ENCODE assay signal across 9 cellular contexts in genomic region chr3:127786358-127787070, GRCh38. TPM values are rescaled to one million over a fixed set of nuclear protein-coding genes. Genes with fewer than 3 reads are reported as not detected.
DNase-seq lines count a peak whose midpoint lies in the region; ATAC-seq and TF ChIP-seq lines count a peak whose summit lies in the region.
"Had no signal": no experiment of that assay in that cellular context is flagged by ENCODE, and none has a peak within 500 bp of the region (broad histone marks: within the 10 kb centered on the region; RNA-seq: fewer than 3 reads in every experiment).

No MANE protein-coding gene starts in this region.

- H3K27ac Mint-ChIP-seq in activated naive CD8-positive, alpha-beta T cell treated with anti-CD3 and anti-CD28 coated beads for 36 hours: no peak overlapping the region

- DNase-seq in Kasumi-1 (lab: John Stamatoyannopoulos, UW) (peak; percentile 44 to 50), hypothalamus (lab: John Stamatoyannopoulos, UW) (peak in 38 of 51 donors; percentile 15 to 86 (median 60)), COLO829 (ENCODE audit: low spot score) (no peak)
- DNase-seq in activated naive CD8-positive, alpha-beta T cell treated with anti-CD3 and anti-CD28 coated beads for 36 hours: no peak
- DNase-seq: activated CD4-positive, alpha-beta T cell treated with anti-CD3 and anti-CD28 coated beads for 1 hour had no signal

- H3K4me3 Mint-ChIP-seq in activated naive CD8-positive, alpha-beta T cell treated with anti-CD3 and anti-CD28 coated beads for 36 hours: no peak overlapping the region

- TF ChIP-seq CTCF in VCaP (conservative IDR thresholded peaks at IDR 0.05): no peak

- H3K4me3 ChIP-seq in subcutaneous abdominal adipose tissue (ENCODE audit: low read depth in 1 of 5, low read length in 5 of 5): peak overlapping the region in 3 of 5 donors; percentile 5 to 39 (median 6)

- no peak overlapping the region for H3K9ac ChIP-seq in subcutaneous abdominal adipose tissue (ENCODE audit: low read length in 5 of 5)

- H3K27me3 Mint-ChIP-seq in activated naive CD8-positive, alpha-beta T cell treated with anti-CD3 and anti-CD28 coated beads for 36 hours: peaks cover 6% of the 10 kb centered on the region

- peaks cover 5% of the 10 kb centered on the region for H3K4me1 Mint-ChIP-seq in activated naive CD8-positive, alpha-beta T cell treated with anti-CD3 and anti-CD28 coated beads for 36 hours

- H3K27me3 ChIP-seq in subcutaneous abdominal adipose tissue (ENCODE audit: control insufficient read depth in 5 of 5, insufficient read depth in 4 of 5, low read length in 5 of 5): no peaks in the 10 kb centered on the region

- H3K9me3 Mint-ChIP-seq in activated naive CD8-positive, alpha-beta T cell treated with anti-CD3 and anti-CD28 coated beads for 36 hours: no peaks in the 10 kb centered on the region

- H3K36me3 Mint-ChIP-seq in activated naive CD8-positive, alpha-beta T cell treated with anti-CD3 and anti-CD28 coated beads for 36 hours: no peaks in the 10 kb centered on the region

- H3K27ac ChIP-seq in VCaP (peak overlapping the region; percentile 5; the same call in 1 of the 2 replicates), subcutaneous abdominal adipose tissue (ENCODE audit: low read depth, low read length) (peak overlapping the region; percentile 81)

- peaks cover 0 to 48% (median 12%) of the 10 kb centered on the region in 5 donors for H3K36me3 ChIP-seq in subcutaneous abdominal adipose tissue (ENCODE audit: control insufficient read depth in 5 of 5, insufficient read depth in 5 of 5, low read length in 5 of 5)

- ATAC-seq in HG03571 (IDR thresholded peaks at IDR 0.05; ENCODE audit: unreplicated experiment): no peak
- ATAC-seq in HG03139 (IDR thresholded peaks at IDR 0.05; ENCODE audit: unreplicated experiment): no peak

- peaks cover 43 to 96% (median 90%) of the 10 kb centered on the region in 5 donors for H3K4me1 ChIP-seq in subcutaneous abdominal adipose tissue (ENCODE audit: control insufficient read depth in 5 of 5, insufficient read depth in 5 of 5, low read length in 5 of 5)

- no peaks in the 10 kb centered on the region for H3K9me3 ChIP-seq in subcutaneous abdominal adipose tissue (ENCODE audit: control insufficient read depth in 5 of 5, low read length in 5 of 5)

RNA-seq across cellular contexts. Expression of gene MGLL, which starts 35.8 kb away (rescaled TPM):
- under 1 TPM; 0.28 to 0.29 TPM for total RNA-seq in activated naive CD8-positive, alpha-beta T cell treated with anti-CD3 and anti-CD28 coated beads for 36 hours

Comparison
In these comparisons a context has a peak if more than half of its experiments do, and no peak if none do; other contexts are left out.
1. DNase-seq: peak in Kasumi-1 (2 of 2) and hypothalamus (38 of 51); none in activated naive CD8-positive, alpha-beta T cell treated with anti-CD3 and anti-CD28 coated beads for 36 hours (single experiment) and COLO829 (single experiment).